ENCODE assay signal across 8 cellular contexts in genomic region chr19:47272448-47273312, GRCh38. TPM values are rescaled to one million over a fixed set of nuclear protein-coding genes. Genes with fewer than 3 reads are reported as not detected.
DNase-seq lines count a peak whose midpoint lies in the region; ATAC-seq and TF ChIP-seq lines count a peak whose summit lies in the region.

No MANE protein-coding gene starts in this region.

- no peaks in the 10 kb centered on the region for H3K27me3 ChIP-seq in mesenchymal stem cell (ENCODE audit: control insufficient read depth in 1 of 2, insufficient read depth in 1 of 2, low read length in 2 of 2)
- no peaks in the 10 kb centered on the region for H3K27me3 ChIP-seq in thymus (ENCODE audit: control insufficient read depth, insufficient read depth)

- peak overlapping the region; percentile 83 for H4K91ac ChIP-seq in mesenchymal stem cell (ENCODE audit: low read length)

- peaks cover 28% of the 10 kb centered on the region for H3K79me1 ChIP-seq in mesenchymal stem cell (replicated peaks; ENCODE audit: low read length, poor library complexity, severe bottlenecking)

- H3K9me3 ChIP-seq in mesenchymal stem cell (ENCODE audit: control insufficient read depth, low read length): no peaks in the 10 kb centered on the region
- no peaks in the 10 kb centered on the region for H3K9me3 ChIP-seq in thymus (ENCODE audit: control insufficient read depth)

- H3K4me3 ChIP-seq in choroid plexus epithelial cell (ENCODE audit: low read depth, low read length): peak overlapping the region; percentile 79
- peak overlapping the region; percentile 69 to 83 for H3K4me3 ChIP-seq in mesenchymal stem cell (ENCODE audit: insufficient read depth in 1 of 2, low read depth in 1 of 2, low read length in 2 of 2)
- H3K4me3 ChIP-seq in thymus (ENCODE audit: low read length): peak overlapping the region; percentile 64

- 41% methylated on average over 30 of the region's 42 CpGs for WGBS in mesenchymal stem cell
- 44% methylated on average over 42 of the region's 42 CpGs for WGBS in thymus

- DNase-seq in NCI-H2227 treated with DMSO at 0.1 percent for 48 hours (lab: John Stamatoyannopoulos, UW): peak; percentile 58
- DNase-seq in NCI-H2227 (lab: John Stamatoyannopoulos, UW; ENCODE audit: unreplicated experiment): no peak
- peak; percentile 91 for DNase-seq in NCI-H82 treated with DMSO at 0.1 percent for 48 hours (lab: John Stamatoyannopoulos, UW; ENCODE audit: unreplicated experiment)
- peak; percentile 77 for DNase-seq in choroid plexus epithelial cell (ENCODE audit: low read depth)
- DNase-seq in mesenchymal stem cell: no peak
- no peak for DNase-seq in dedifferentiated amniotic fluid mesenchymal stem cell (ENCODE audit: extremely low spot score)

- H2BK5ac ChIP-seq in mesenchymal stem cell (ENCODE audit: low read depth, low read length, poor library complexity, severe bottlenecking): peak overlapping the region; percentile 76

- peak overlapping the region; percentile 29 for H2AK5ac ChIP-seq in mesenchymal stem cell (ENCODE audit: low read length, severe bottlenecking)

- H3K18ac ChIP-seq in mesenchymal stem cell (ENCODE audit: low read depth in 1 of 2, low read length in 2 of 2): peak overlapping the region; percentile 96 to 97

- no peak for ATAC-seq in HG02678 (IDR thresholded peaks at IDR 0.05; ENCODE audit: unreplicated experiment)

- peak overlapping the region; percentile 84 to 93 for H3K4ac ChIP-seq in mesenchymal stem cell (ENCODE audit: low read depth in 1 of 2, low read length in 2 of 2)

- H3K23ac ChIP-seq in mesenchymal stem cell (ENCODE audit: low read length in 2 of 2): peak overlapping the region in 1 of 2 experiments; percentile 64

- H2BK12ac ChIP-seq in mesenchymal stem cell (ENCODE audit: low read length in 2 of 2): peak overlapping the region; percentile 25 to 68

- peaks cover 29 to 44% of the 10 kb centered on the region in 2 experiments for H3K36me3 ChIP-seq in mesenchymal stem cell (ENCODE audit: control insufficient read depth in 1 of 2, insufficient read depth in 2 of 2, low read depth in 1 of 2, low read length in 2 of 2)
- peaks cover 23% of the 10 kb centered on the region for H3K36me3 ChIP-seq in thymus (ENCODE audit: control insufficient read depth, insufficient read depth)

- H3K4me2 ChIP-seq in mesenchymal stem cell (ENCODE audit: low read length, poor library complexity, severe bottlenecking): peak overlapping the region; percentile 88

- peak overlapping the region; percentile 99 for H3K27ac ChIP-seq in mesenchymal stem cell (ENCODE audit: low read length, poor library complexity, severe bottlenecking)
- H3K27ac ChIP-seq in thymus (ENCODE audit: low read depth): peak overlapping the region; percentile 99

- peak overlapping the region; percentile 97 for H4K8ac ChIP-seq in mesenchymal stem cell (ENCODE audit: low read length)

- H3K4me1 ChIP-seq in mesenchymal stem cell (ENCODE audit: control insufficient read depth, insufficient read depth, low read depth, low read length) (peaks cover 17% of the 10 kb centered on the region), thymus (ENCODE audit: control insufficient read depth, insufficient read depth, low read length) (peaks cover 17% of the 10 kb centered on the region)

- peak overlapping the region in 1 of 2 experiments; percentile 27 for H3K14ac ChIP-seq in mesenchymal stem cell (ENCODE audit: low read length in 2 of 2)

- H2BK120ac ChIP-seq in mesenchymal stem cell (ENCODE audit: low read depth, low read length): peak overlapping the region; percentile 77

- peak overlapping the region; percentile 72 for H2AFZ ChIP-seq in mesenchymal stem cell (ENCODE audit: low read depth, low read length)

- H2BK15ac ChIP-seq in mesenchymal stem cell (ENCODE audit: low read depth, poor library complexity, severe bottlenecking): peak overlapping the region; percentile 57

- peak; percentile 20 for TF ChIP-seq CTCF in choroid plexus epithelial cell (conservative IDR thresholded peaks at IDR 0.05; ENCODE audit: low read depth, low read length)

- peak overlapping the region; percentile 93 for H3K9ac ChIP-seq in mesenchymal stem cell (ENCODE audit: low read length)

RNA-seq across cellular contexts. Expression of gene INAFM1, which starts 2.0 kb away (rescaled TPM):
- polyA plus RNA-seq in mesenchymal stem cell (2013, experiment 1 of 2): 10.7 TPM
- polyA plus RNA-seq in mesenchymal stem cell (2013, experiment 2 of 2): 11.4 TPM
- 11.1 TPM for polyA plus RNA-seq in thymus

RNA-seq across cellular contexts. Expression of gene CCDC9, which starts 16.4 kb away (rescaled TPM):
- polyA plus RNA-seq in mesenchymal stem cell (2013, experiment 1 of 2): 16.8 TPM
- 18.0 TPM for polyA plus RNA-seq in mesenchymal stem cell (2013, experiment 2 of 2)
- polyA plus RNA-seq in thymus: 27.4 TPM

RNA-seq across cellular contexts. Expression of gene C5AR1, which starts 37.0 kb away (rescaled TPM):
- 0.33 TPM for polyA plus RNA-seq in mesenchymal stem cell (2013, experiment 1 of 2)
- 0.33 TPM for polyA plus RNA-seq in mesenchymal stem cell (2013, experiment 2 of 2)
- polyA plus RNA-seq in thymus: 17.8 TPM

RNA-seq across cellular contexts. Expression of gene BBC3, which starts 41.7 kb away (rescaled TPM):
- 7.2 TPM for polyA plus RNA-seq in mesenchymal stem cell (2013, experiment 1 of 2)
- polyA plus RNA-seq in mesenchymal stem cell (2013, experiment 2 of 2): 7.0 TPM
- 15.1 TPM for polyA plus RNA-seq in thymus

RNA-seq across cellular contexts. Expression of gene C5AR2, which starts 59.3 kb away (rescaled TPM):
- polyA plus RNA-seq in mesenchymal stem cell (2013, experiment 1 of 2): not detected
- polyA plus RNA-seq in mesenchymal stem cell (2013, experiment 2 of 2): not detected
- polyA plus RNA-seq in thymus: 0.78 TPM

Comparison
In these comparisons a context has a peak if more than half of its experiments do, and no peak if none do; other contexts are left out.
1. DNase-seq: peak in NCI-H2227 treated with DMSO at 0.1 percent for 48 hours (single experiment), NCI-H82 treated with DMSO at 0.1 percent for 48 hours (single experiment) and choroid plexus epithelial cell (single experiment); none in NCI-H2227 (single experiment), mesenchymal stem cell (single experiment) and dedifferentiated amniotic fluid mesenchymal stem cell (single experiment).
2. Peak in every context shown above with its lines, with median percentiles within 50 percentile points of each other: H3K4me3 ChIP-seq.